Comparison of ENCODE assay signal across 8 cellular contexts in genomic region chr3:150925751-150926201, GRCh38. TPM values are rescaled to one million over a fixed set of nuclear protein-coding genes. Genes with fewer than 3 reads are reported as not detected.
DNase-seq lines count a peak whose midpoint lies in the region; ATAC-seq and TF ChIP-seq lines count a peak whose summit lies in the region.

No MANE protein-coding gene starts in this region.

- no peak overlapping the region for H2BK5ac ChIP-seq in neuronal stem cell (ENCODE audit: low read length)

- H2BK15ac ChIP-seq in neuronal stem cell (ENCODE audit: low read length): no peak overlapping the region

- H3K14ac ChIP-seq in neuronal stem cell (ENCODE audit: low read length): no peak overlapping the region

- CTCF ChIA-PET in A673 (lab: Charles Lee): no interaction called here

- H3K9ac ChIP-seq in neuronal stem cell (ENCODE audit: low read depth, low read length, poor library complexity): no peak overlapping the region

- H2AK5ac ChIP-seq in neuronal stem cell (ENCODE audit: low read depth, low read length): no peak overlapping the region

- WGBS in neuronal stem cell (ENCODE audit: extremely low coverage in 2 of 2, insufficient read length in 2 of 2, insufficient replicate concordance in 1 of 2), 2 donors: no CpG with 5 or more reads among the region's 14 CpGs

- TF ChIP-seq POLR2A in GM18505 (IDR thresholded peaks at IDR 0.05; ENCODE audit: borderline replicate concordance, extremely low read depth, insufficient read depth, insufficient read length): no peak

- BruUV-seq in A673 (replicated peaks; lab: Mats Ljungman, UMichigan): no TSS peak

- peak overlapping the region; percentile 46 for H2AFZ ChIP-seq in neuronal stem cell (ENCODE audit: low read length)

- H3K27me3 ChIP-seq in A673 (replicated peaks; ENCODE audit: insufficient read depth, low read depth, low read length, poor library complexity) (peaks cover 9% of the 10 kb centered on the region), neuronal stem cell (ENCODE audit: control insufficient read depth in 3 of 3, insufficient read depth in 3 of 3, low read depth in 1 of 3, low read length in 3 of 3) (peaks cover 0 to 11% (median 0%) of the 10 kb centered on the region in 3 experiments), upper lobe of right lung (peaks cover 9% of the 10 kb centered on the region)

- H3K36me3 ChIP-seq in A673 (ENCODE audit: insufficient read depth, low read length, poor library complexity, severe bottlenecking) (no peaks in the 10 kb centered on the region), neuronal stem cell (replicated peaks in 1 of 2; ENCODE audit: control insufficient read depth in 2 of 2, insufficient read depth in 2 of 2, low read length in 2 of 2) (no peaks in the 10 kb centered on the region), upper lobe of right lung (no peaks in the 10 kb centered on the region)

- intact Hi-C loops in A673 (cut with micrococcal nuclease; ENCODE audit: unreplicated experiment) (loop anchor here (1.0 kb wide), 1 partner anchor 221 kb away; no protein-coding TSS in a partner anchor), upper lobe of right lung (cut with DNase I) (no loop called here)

- TF ChIP-seq CTCF in A673 (conservative IDR thresholded peaks at IDR 0.05; ENCODE audit: low read depth, low read length): peak; percentile 61
- peak; percentile 76 for TF ChIP-seq CTCF in epithelial cell of esophagus (IDR thresholded peaks at IDR 0.05; ENCODE audit: insufficient read depth, low read depth, low read length, missing control alignments)
- TF ChIP-seq CTCF in upper lobe of right lung (IDR thresholded peaks at IDR 0.05): peak; percentile 49

- H3K9me3 ChIP-seq in A673 (ENCODE audit: low read depth, low read length, poor library complexity, severe bottlenecking): no peaks in the 10 kb centered on the region
- H3K9me3 ChIP-seq in neuronal stem cell (replicated peaks in 1 of 2; ENCODE audit: control insufficient read depth in 2 of 2, insufficient read depth in 1 of 2, low read depth in 1 of 2, low read length in 2 of 2): peaks cover 0 to 2% of the 10 kb centered on the region in 2 donors
- no peaks in the 10 kb centered on the region for H3K9me3 ChIP-seq in upper lobe of right lung

- no peaks in the 10 kb centered on the region for H3K79me1 ChIP-seq in neuronal stem cell (ENCODE audit: low read depth, low read length)

- H3K27ac ChIP-seq in A673 (ENCODE audit: low read depth, low read length, poor library complexity, severe bottlenecking) (no peak overlapping the region), neuronal stem cell (replicated peaks; ENCODE audit: low read length) (no peak overlapping the region), upper lobe of right lung (no peak overlapping the region)

- peak; percentile 39 for DNase-seq in A673 (ENCODE audit: low spot score)
- DNase-seq in NCI-H345 (lab: John Stamatoyannopoulos, UW): peak; percentile 45
- DNase-seq in activated CD4-positive, alpha-beta T cell treated with anti-CD3 and anti-CD28 coated beads, Interleukin-2, amount 50 U/mL, for 48 hours: peak; percentile 62 to 68
- DNase-seq in epithelial cell of esophagus (ENCODE audit: low read depth): peak; percentile 67
- DNase-seq in neuronal stem cell (ENCODE audit: low spot score): peak; percentile 36
- peak; percentile 75 for DNase-seq in upper lobe of right lung

- no peak overlapping the region for H3K4me3 ChIP-seq in A673 (ENCODE audit: low read depth, low read length, poor library complexity, severe bottlenecking)
- no peak overlapping the region for H3K4me3 ChIP-seq in epithelial cell of esophagus (ENCODE audit: low read length)
- H3K4me3 ChIP-seq in neuronal stem cell (ENCODE audit: low read length in 2 of 2): no peak overlapping the region
- H3K4me3 ChIP-seq in upper lobe of right lung: no peak overlapping the region

- ATAC-seq in GM18505 (IDR thresholded peaks at IDR 0.05; ENCODE audit: unreplicated experiment) (peak; percentile 90), HG02981 (IDR thresholded peaks at IDR 0.05; ENCODE audit: unreplicated experiment) (peak; percentile 92), upper lobe of right lung (peak; percentile 79)

- H4K8ac ChIP-seq in neuronal stem cell (ENCODE audit: low read depth, low read length): no peak overlapping the region

- no peak overlapping the region for H2BK12ac ChIP-seq in neuronal stem cell (ENCODE audit: low read length)

- H4K91ac ChIP-seq in neuronal stem cell (ENCODE audit: low read depth, low read length, poor library complexity): no peak overlapping the region

- H3K23ac ChIP-seq in neuronal stem cell (ENCODE audit: low read depth, low read length, poor library complexity): no peak overlapping the region

- H3K4me1 ChIP-seq in A673 (ENCODE audit: insufficient read depth, low read length, poor library complexity, severe bottlenecking) (no peaks in the 10 kb centered on the region), neuronal stem cell (ENCODE audit: control insufficient read depth in 2 of 2, insufficient read depth in 1 of 2, low read depth in 1 of 2, low read length in 2 of 2) (peaks cover 0 to 10% of the 10 kb centered on the region in 2 donors), upper lobe of right lung (no peaks in the 10 kb centered on the region)

- POLR2A ChIA-PET in A673 (lab: Charles Lee; ENCODE audit: low non-redundant PET): no interaction called here

- no peak overlapping the region for H3K4ac ChIP-seq in neuronal stem cell (ENCODE audit: low read length)

- no peak overlapping the region for H3K4me2 ChIP-seq in neuronal stem cell (ENCODE audit: insufficient read depth, low read length, poor library complexity, severe bottlenecking)

- no peak overlapping the region for H2BK120ac ChIP-seq in neuronal stem cell (ENCODE audit: low read depth, low read length)

- no peak overlapping the region for H3K18ac ChIP-seq in neuronal stem cell (ENCODE audit: low read length)

RNA-seq across cellular contexts. Expression of gene MINDY4B, which starts 20.5 kb away (rescaled TPM):
- not detected in 2 replicates for total RNA-seq in A673 (2021)
- not detected for polyA plus RNA-seq in neuronal stem cell (2013, experiment 1 of 2)
- not detected for polyA plus RNA-seq in neuronal stem cell (2013, experiment 2 of 2)
- not detected for total RNA-seq in upper lobe of right lung

RNA-seq across cellular contexts. Expression of gene CLRN1, which starts 46.8 kb away (rescaled TPM):
- total RNA-seq in A673 (2021) (not detected in 2 replicates), upper lobe of right lung (not detected)
- 0.08 TPM for polyA plus RNA-seq in neuronal stem cell (2013, experiment 1 of 2)
- 0.07 TPM for polyA plus RNA-seq in neuronal stem cell (2013, experiment 2 of 2)
